Comparison of ENCODE assay signal across 8 cellular contexts in genomic region chr4:112327950-112328349, GRCh38. TPM values are rescaled to one million over a fixed set of nuclear protein-coding genes. Genes with fewer than 3 reads are reported as not detected.
DNase-seq lines count a peak whose midpoint lies in the region; ATAC-seq and TF ChIP-seq lines count a peak whose summit lies in the region.

No MANE protein-coding gene starts in this region.

- in situ Hi-C loops in Caki2 (cut with HindIII; ENCODE audit: low pct_unique_long_range_greater_than_20kb, low sequenced_read_pairs) = no loop called here

- H3K9me3 ChIP-seq in upper lobe of right lung = no peaks in the 10 kb centered on the region

- no peaks in the 10 kb centered on the region for H3K4me1 ChIP-seq in upper lobe of right lung

- no peak overlapping the region for H3K27ac Mint-ChIP-seq in activated naive CD8-positive, alpha-beta T cell treated with anti-CD3 and anti-CD28 coated beads for 36 hours

- H3K4me3 ChIP-seq in upper lobe of right lung = no peak overlapping the region

- H3K27ac ChIP-seq in upper lobe of right lung = no peak overlapping the region

- peaks cover 6% of the 10 kb centered on the region for H3K4me1 Mint-ChIP-seq in activated naive CD8-positive, alpha-beta T cell treated with anti-CD3 and anti-CD28 coated beads for 36 hours

- peak; percentile 44 for TF ChIP-seq CTCF in upper lobe of right lung (IDR thresholded peaks at IDR 0.05)

- intact Hi-C loops in upper lobe of right lung (cut with DNase I) = loop anchor here (10.0 kb wide), 1 partner anchor 197 kb away; no protein-coding TSS in a partner anchor

- no peaks in the 10 kb centered on the region for H3K27me3 Mint-ChIP-seq in activated naive CD8-positive, alpha-beta T cell treated with anti-CD3 and anti-CD28 coated beads for 36 hours

- H3K27me3 ChIP-seq in upper lobe of right lung = no peaks in the 10 kb centered on the region

- DNase-seq in Caki2 (ENCODE audit: low read depth) = peak; percentile 39
- peak; percentile 67 for DNase-seq in NCI-H1436 (lab: John Stamatoyannopoulos, UW)
- DNase-seq in activated naive CD8-positive, alpha-beta T cell treated with anti-CD3 and anti-CD28 coated beads for 36 hours = peak; percentile 6
- peak; percentile 63 for DNase-seq in iris pigment epithelial cell (ENCODE audit: low read depth)
- DNase-seq in upper lobe of right lung = no peak
- DNase-seq in NCI-H226 = no peak

- H3K9me3 Mint-ChIP-seq in activated naive CD8-positive, alpha-beta T cell treated with anti-CD3 and anti-CD28 coated beads for 36 hours = no peaks in the 10 kb centered on the region

- ATAC-seq in GM18520 (IDR thresholded peaks at IDR 0.05; ENCODE audit: unreplicated experiment) (peak; percentile 89), HG02938 (IDR thresholded peaks at IDR 0.05; ENCODE audit: unreplicated experiment) (peak; percentile 85), upper lobe of right lung (no peak)

- peaks cover under 1% of the 10 kb centered on the region for H3K36me3 Mint-ChIP-seq in activated naive CD8-positive, alpha-beta T cell treated with anti-CD3 and anti-CD28 coated beads for 36 hours

- no peak overlapping the region for H3K4me3 Mint-ChIP-seq in activated naive CD8-positive, alpha-beta T cell treated with anti-CD3 and anti-CD28 coated beads for 36 hours

- peaks cover 22% of the 10 kb centered on the region for H3K36me3 ChIP-seq in upper lobe of right lung

RNA-seq across cellular contexts. Expression of gene ALPK1, which starts 30.8 kb away (rescaled TPM):
- 2.5 and 5.3 TPM in 2 replicates for total RNA-seq in Caki2 (2014; rRNA removed; shearing (Covaris generic); ENCODE audit: low replicate concordance)
- 10 to 100 TPM; 14.0 to 14.7 TPM for total RNA-seq in activated naive CD8-positive, alpha-beta T cell treated with anti-CD3 and anti-CD28 coated beads for 36 hours
- total RNA-seq in upper lobe of right lung = 34.3 TPM

RNA-seq across cellular contexts. Expression of gene TIFA, which starts 42.2 kb away (rescaled TPM):
- total RNA-seq in Caki2 (2014; rRNA removed; shearing (Covaris generic); ENCODE audit: low replicate concordance) = 6.0 and 6.5 TPM in 2 replicates
- total RNA-seq in activated naive CD8-positive, alpha-beta T cell treated with anti-CD3 and anti-CD28 coated beads for 36 hours = 10 to 100 TPM; 45.6 to 49.2 TPM
- 10.6 TPM for total RNA-seq in upper lobe of right lung

Comparison
In these comparisons a context has a peak if more than half of its experiments do, and no peak if none do; other contexts are left out.
1. DNase-seq: peak in Caki2 (single experiment), NCI-H1436 (single experiment), activated naive CD8-positive, alpha-beta T cell treated with anti-CD3 and anti-CD28 coated beads for 36 hours (single experiment) and iris pigment epithelial cell (single experiment); none in upper lobe of right lung (single experiment) and NCI-H226 (single experiment).